ENCODE assay signal across 8 cellular contexts in genomic region chr2:120239488-120240287, GRCh38. TPM values are rescaled to one million over a fixed set of nuclear protein-coding genes. Genes with fewer than 3 reads are reported as not detected.
DNase-seq lines count a peak whose midpoint lies in the region; ATAC-seq and TF ChIP-seq lines count a peak whose summit lies in the region.
"Had no signal": no experiment of that assay in that cellular context is flagged by ENCODE, and none has a peak within 500 bp of the region (broad histone marks: within the 10 kb centered on the region; RNA-seq: fewer than 3 reads in every experiment).

No MANE protein-coding gene starts in this region.

- DNase-seq in LHCN-M2 (ENCODE audit: low read depth) (peak; percentile 68), dedifferentiated amniotic fluid mesenchymal stem cell (ENCODE audit: extremely low spot score) (peak; percentile 59), left lobe of liver (ENCODE audit: low spot score) (no peak), upper lobe of right lung (no peak), cerebellar cortex (ENCODE audit: low spot score) (no peak), NCI-H526 (lab: John Stamatoyannopoulos, UW) (no peak)

- intact Hi-C loops in upper lobe of right lung (cut with DNase I) = no loop called here

- TF ChIP-seq CTCF in upper lobe of right lung (IDR thresholded peaks at IDR 0.05) = no peak

- peaks cover 8% of the 10 kb centered on the region for H3K4me1 ChIP-seq in upper lobe of right lung

- ATAC-seq in left lobe of liver (peak; percentile 50), upper lobe of right lung (peak; percentile 47), GM19324 (IDR thresholded peaks at IDR 0.05; ENCODE audit: low FRiP score, unreplicated experiment) (no peak)

- H3K9me3 ChIP-seq in upper lobe of right lung = no peaks in the 10 kb centered on the region

- H3K4me3 ChIP-seq in upper lobe of right lung = no peak overlapping the region

- no peak overlapping the region for H3K27ac ChIP-seq in upper lobe of right lung
- H3K27ac ChIP-seq: KMS-11 had no signal

- no peaks in the 10 kb centered on the region for H3K27me3 ChIP-seq in upper lobe of right lung

- no peaks in the 10 kb centered on the region for H3K36me3 ChIP-seq in upper lobe of right lung

RNA-seq across cellular contexts. Expression of gene RALB, which starts 13.0 kb away (rescaled TPM):
- 66.0 and 69.9 TPM in 2 replicates for total RNA-seq in LHCN-M2 (2014; rRNA removed)
- 60.3 TPM for polyA plus RNA-seq in LHCN-M2 (2012)
- total RNA-seq in left lobe of liver = 16.3 TPM
- total RNA-seq in upper lobe of right lung = 65.9 TPM

RNA-seq across cellular contexts. Expression of gene TMEM185B, which starts 16.5 kb away (rescaled TPM):
- total RNA-seq in LHCN-M2 (2014; rRNA removed) (39.8 and 41.6 TPM in 2 replicates), left lobe of liver (3.4 TPM), upper lobe of right lung (26.6 TPM)
- 17.1 TPM for polyA plus RNA-seq in LHCN-M2 (2012)

Comparison
In these comparisons a context has a peak if more than half of its experiments do, and no peak if none do; other contexts are left out.
1. DNase-seq: peak in LHCN-M2 (single experiment) and dedifferentiated amniotic fluid mesenchymal stem cell (single experiment); none in left lobe of liver (single experiment), upper lobe of right lung (single experiment), cerebellar cortex (single experiment) and NCI-H526 (0 of 2).